16 cellular contexts compared by ENCODE assay signal in genomic region chr7:67631496-67631895, GRCh38.
"Had no signal": no experiment of that assay in that cellular context is flagged by ENCODE, and none has a peak within 500 bp of the region (broad histone marks: within the 10 kb centered on the region; RNA-seq: fewer than 3 reads in every experiment).

No MANE protein-coding gene starts in this region.

- H3K27ac ChIP-seq: right lobe of liver had no signal

- DNase-seq: activated CD4-positive, alpha-beta T cell treated with anti-CD3 and anti-CD28 coated beads for 48 hours; activated CD8-positive, alpha-beta memory T cell treated with anti-CD3 and anti-CD28 coated beads, Interleukin-2, amount 50 U/mL, for 4 hours; activated CD8-positive, alpha-beta T cell treated with anti-CD3 and anti-CD28 coated beads, Interleukin-2, amount 10 ng/mL, durations not matched to agents 7 days and 5 days; activated effector memory CD4-positive, alpha-beta T cell treated with anti-CD3 and anti-CD28 coated beads, Interleukin-2, amount 50 U/mL, for 16 hours; activated T-cell treated with anti-CD3 and anti-CD28 coated beads, Interleukin-2, amount 50 U/mL, for 48 hours; central memory CD4-positive, alpha-beta T cell; cortex of kidney; effector memory CD4-positive, alpha-beta T cell; foreskin fibroblast; kidney glomerular epithelial cell; mesendoderm; natural killer cell; right lobe of liver; stimulated activated naive CD8-positive, alpha-beta T cell treated with anti-CD3 and anti-CD28 coated beads, Interleukin-15, Interleukin-2, amounts not matched to agents 100 U/mL and 50 U/mL, for 24 hours; T-helper 2 cell had no signal

- H3K4me1 ChIP-seq: right lobe of liver had no signal

- H3K4me3 ChIP-seq: right lobe of liver had no signal

- H3K9me3 ChIP-seq: right lobe of liver had no signal

- H3K27me3 ChIP-seq: right lobe of liver had no signal

- ATAC-seq: activated CD8-positive, alpha-beta T cell treated with anti-CD3 and anti-CD28 coated beads, Interleukin-2, amount 10 ng/mL, durations not matched to agents 7 days and 5 days; natural killer cell; stimulated activated naive CD8-positive, alpha-beta T cell treated with anti-CD3 and anti-CD28 coated beads, Interleukin-15, Interleukin-2, amounts not matched to agents 100 U/mL and 50 U/mL, for 24 hours; WTC11 had no signal

- H3K36me3 ChIP-seq: right lobe of liver had no signal
